In the genomic region with DNA sequence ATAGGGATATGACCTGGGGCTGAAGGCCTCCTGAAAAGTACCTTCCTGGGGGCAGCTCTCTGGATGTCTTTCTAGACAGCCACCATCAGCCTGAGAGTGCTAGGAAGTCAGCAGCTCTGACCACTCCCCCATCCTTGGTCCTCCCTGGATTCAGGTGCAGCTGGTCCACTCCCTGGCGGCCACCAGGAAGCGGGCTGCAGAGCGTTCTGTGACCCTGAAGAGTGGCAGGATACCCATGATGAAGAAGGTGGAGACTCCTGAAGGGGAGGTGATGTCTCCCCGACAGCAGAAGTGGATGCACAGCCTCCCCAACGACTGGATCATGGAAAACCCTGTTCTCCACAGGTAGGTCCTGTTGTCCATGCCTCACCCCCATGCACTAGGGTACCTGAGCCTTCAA, we compare ENCODE assay signal across 28 cellular contexts.
"Had no signal": no experiment of that assay in that cellular context is flagged by ENCODE, and none has a peak within 500 bp of the region (broad histone marks: within the 10 kb centered on the region; RNA-seq: fewer than 3 reads in every experiment).

No MANE protein-coding gene starts in this region.

- DNase-seq: activated B cell treated with CpG ODN at 0.5 μM for 24 hours; activated CD4-positive, alpha-beta memory T cell treated with anti-CD3 and anti-CD28 coated beads for 36 hours; activated CD4-positive, alpha-beta T cell treated with anti-CD3 and anti-CD28 coated beads for 4 hours; activated CD4-positive, alpha-beta T cell treated with anti-CD3 and anti-CD28 coated beads, Interleukin-2, amount 10 ng/mL, durations not matched to agents 24 days and 14 days; activated CD4-positive, alpha-beta T cell treated with anti-CD3 and anti-CD28 coated beads, Interleukin-2, amount 50 U/mL, for 1 hour; activated CD4-positive, alpha-beta T cell treated with anti-CD3 and anti-CD28 coated beads, Interleukin-2, amount 50 U/mL, for 4 hours; activated CD4-positive, CD25-positive, alpha-beta regulatory T cell treated with anti-CD3 and anti-CD28 coated beads, Interleukin-2, amount 50 U/mL, for 72 hours; activated CD8-positive, alpha-beta memory T cell treated with anti-CD3 and anti-CD28 coated beads, Interleukin-2, amount 50 U/mL, for 4 hours; activated CD8-positive, alpha-beta T cell treated with anti-CD3 and anti-CD28 coated beads for 36 hours; activated gamma-delta T cell treated with Interleukin-2 at 50 U/mL for 16 hours; activated naive CD4-positive, alpha-beta T cell; activated naive CD4-positive, alpha-beta T cell treated with anti-CD3 and anti-CD28 coated beads for 36 hours; activated naive CD4-positive, alpha-beta T cell treated with anti-CD3 and anti-CD28 coated beads, Interleukin-2, amount 50 U/mL, for 16 hours; activated naive CD8-positive, alpha-beta T cell treated with anti-CD3 and anti-CD28 coated beads for 36 hours; activated T-cell treated with anti-CD3 and anti-CD28 coated beads for 4 hours; activated T-cell treated with anti-CD3 and anti-CD28 coated beads, Interleukin-2, amount 50 U/mL, for 1 hour; activated T-cell treated with anti-CD3 and anti-CD28 coated beads, Interleukin-2, amount 50 U/mL, for 4 hours; activated T-cell treated with anti-CD3 and anti-CD28 coated beads, Interleukin-2, amount 50 U/mL, for 72 hours; adrenal gland; amniotic stem cell; aorta; central memory CD4-positive, alpha-beta T cell; T-helper 1 cell; T-helper 2 cell; T-helper 9 cell had no signal

- ATAC-seq: activated CD8-positive, alpha-beta T cell treated with anti-CD3 and anti-CD28 coated beads for 36 hours; activated naive CD4-positive, alpha-beta T cell treated with anti-CD3 and anti-CD28 coated beads, Interleukin-2, amount 50 U/mL, for 72 hours; activated T-cell treated with anti-CD3 and anti-CD28 coated beads, Interleukin-2, amount 50 U/mL, for 4 hours; activated T-cell treated with anti-CD3 and anti-CD28 coated beads, Interleukin-2, amount 50 U/mL, for 72 hours; activated T-helper 17 cell treated with anti-CD3 and anti-CD28 coated beads, Interleukin-2, amount 50 U/mL, for 72 hours had no signal

- H3K27ac ChIP-seq: adrenal gland, VCaP had no signal

- H3K36me3 ChIP-seq: adrenal gland had no signal

- H3K4me3 ChIP-seq: adrenal gland had no signal

- H3K9me3 ChIP-seq: adrenal gland had no signal

- H3K27me3 ChIP-seq: adrenal gland had no signal
